Comparison of ENCODE assay signal across 8 cellular contexts in genomic region chr4:139208404-139208945, GRCh38. TPM values are rescaled to one million over a fixed set of nuclear protein-coding genes. Genes with fewer than 3 reads are reported as not detected.
A peak's percentile ranks its signal among the peaks of the same experiment; 100 is the strongest.
DNase-seq lines count a peak whose midpoint lies in the region; ATAC-seq and TF ChIP-seq lines count a peak whose summit lies in the region.

No MANE protein-coding gene starts in this region.

- H3K4me1 ChIP-seq in mammary epithelial cell (ENCODE audit: insufficient read depth, low read length) = no peaks in the 10 kb centered on the region

- H2AFZ ChIP-seq in mammary epithelial cell (ENCODE audit: low read depth, low read length) = no peak overlapping the region

- TF ChIP-seq CTCF in mammary epithelial cell (conservative IDR thresholded peaks at IDR 0.05 in 1 of 2, IDR thresholded peaks at IDR 0.05 in 1 of 2; ENCODE audit: extremely low read depth in 1 of 2, insufficient read depth in 1 of 2, low read depth in 1 of 2, low read length in 2 of 2) = no peak

- no peaks in the 10 kb centered on the region for H3K27me3 ChIP-seq in mammary epithelial cell (ENCODE audit: insufficient read depth, low read length)

- no peaks in the 10 kb centered on the region for H3K9me3 ChIP-seq in mammary epithelial cell (replicated peaks; ENCODE audit: insufficient read depth, low read length)

- H3K36me3 ChIP-seq in mammary epithelial cell (ENCODE audit: insufficient read depth, low read length) = no peaks in the 10 kb centered on the region

- DNase-seq in GM04503 (ENCODE audit: low read depth) (peak; percentile 90), KBM-7 (peak; percentile 92), mammary epithelial cell (peak; percentile 80), non-pigmented ciliary epithelial cell (ENCODE audit: low read depth) (peak; percentile 60), glomerular visceral epithelial cell (ENCODE audit: extremely low spot score) (no peak), NCI-H2081 treated with DMSO at 0.1 percent for 48 hours (lab: John Stamatoyannopoulos, UW) (no peak), activated gamma-delta T cell treated with Interleukin-2 at 50 U/mL for 16 hours (no peak)

- in situ Hi-C loops in KBM-7 (cut with MboI; ENCODE audit: low pct_unique_long_range_greater_than_20kb, low sequenced_read_pairs) (no loop called here), mammary epithelial cell (cut with MboI; ENCODE audit: low sequenced_read_pairs in 2 of 2) (no loop called here)

- dilution Hi-C loops in mammary epithelial cell (cut with HindIII; ENCODE audit: low sequenced_read_pairs) = no loop called here

- H4K20me1 ChIP-seq in mammary epithelial cell (ENCODE audit: insufficient read depth, low read length) = no peaks in the 10 kb centered on the region

- ATAC-seq in GM21447 (IDR thresholded peaks at IDR 0.05; ENCODE audit: unreplicated experiment) = no peak

- no peak overlapping the region for H3K9ac ChIP-seq in mammary epithelial cell (ENCODE audit: insufficient read depth, low read length)

- H3K79me2 ChIP-seq in mammary epithelial cell (ENCODE audit: insufficient read depth, low read length) = no peaks in the 10 kb centered on the region

- CTCF ChIA-PET in mammary epithelial cell (lab: Charles Lee; ENCODE audit: low non-redundant PET) = no interaction called here

- intact Hi-C loops in mammary epithelial cell (cut with micrococcal nuclease) = no loop called here

- 78% methylated on average over 3 of the region's 3 CpGs for WGBS in mammary epithelial cell (ENCODE audit: low coverage, missing lambda C conversion rate)

- no peak overlapping the region for H3K27ac ChIP-seq in mammary epithelial cell (ENCODE audit: insufficient read depth, low read depth, low read length)

- no peak overlapping the region for H3K4me3 ChIP-seq in mammary epithelial cell (replicated peaks in 1 of 3; ENCODE audit: insufficient read depth in 1 of 3, low read depth in 2 of 3, low read length in 3 of 3)

- H3K4me2 ChIP-seq in mammary epithelial cell (ENCODE audit: insufficient read depth, low read depth, low read length) = no peak overlapping the region

- BruUV-seq in mammary epithelial cell (replicated peaks; lab: Mats Ljungman, UMichigan) = no TSS peak

RNA-seq across cellular contexts. Expression of gene ELF2, which starts 31.5 kb away (rescaled TPM):
- total RNA-seq in mammary epithelial cell = 10 to 100 TPM; 23.8 to 34.0 TPM
- 16.1 TPM for polyA plus RNA-seq in mammary epithelial cell
- polyA minus RNA-seq in mammary epithelial cell = 33.1 TPM

Comparison
In these comparisons a context has a peak if more than half of its experiments do, and no peak if none do; other contexts are left out.
1. DNase-seq: peak in GM04503 (single experiment), KBM-7 (single experiment), mammary epithelial cell (single experiment) and non-pigmented ciliary epithelial cell (single experiment); none in glomerular visceral epithelial cell (single experiment), NCI-H2081 treated with DMSO at 0.1 percent for 48 hours (single experiment) and activated gamma-delta T cell treated with Interleukin-2 at 50 U/mL for 16 hours (single experiment).